Comparison of ENCODE assay signal across 9 cellular contexts in the genomic region with DNA sequence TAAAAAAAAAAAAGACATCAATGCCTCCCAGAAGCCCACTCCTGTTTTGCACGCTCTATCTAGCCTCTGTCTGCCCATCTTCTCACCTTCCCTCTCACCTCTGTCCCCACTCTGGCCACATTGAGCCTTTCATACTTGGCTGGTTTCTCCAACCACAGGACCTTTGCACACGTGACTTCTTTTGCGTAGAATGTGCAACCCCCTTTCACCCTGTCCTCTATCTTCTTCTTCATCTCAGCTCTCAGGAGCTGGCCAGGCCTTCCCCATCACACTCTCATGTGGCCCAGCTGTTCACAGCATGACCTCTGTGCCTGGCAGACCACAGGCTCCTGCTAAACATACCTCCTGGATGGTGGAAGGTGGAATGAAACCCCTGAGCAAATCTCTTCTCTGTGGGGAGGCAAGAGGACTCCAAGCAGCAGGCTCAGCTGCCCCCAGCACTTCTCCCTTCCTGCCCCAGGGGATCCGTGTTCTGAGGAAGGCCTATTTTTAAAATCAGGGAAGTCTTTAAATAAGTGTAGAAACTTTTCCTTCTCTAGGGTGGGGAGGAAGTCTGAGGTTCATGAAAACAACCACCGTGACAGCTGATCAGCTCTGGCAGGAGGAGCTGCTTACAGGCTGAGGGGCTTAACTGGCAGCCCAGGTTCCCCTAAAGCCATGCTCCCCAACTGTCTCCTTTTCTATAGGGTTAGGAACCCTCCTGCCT. TPM values are rescaled to one million over a fixed set of nuclear protein-coding genes. Genes with fewer than 3 reads are reported as not detected.
DNase-seq lines count a peak whose midpoint lies in the region; ATAC-seq and TF ChIP-seq lines count a peak whose summit lies in the region.
"Had no signal": no experiment of that assay in that cellular context is flagged by ENCODE, and none has a peak within 500 bp of the region (broad histone marks: within the 10 kb centered on the region; RNA-seq: fewer than 3 reads in every experiment).

No MANE protein-coding gene starts in this region.

- H3K27ac ChIP-seq in heart left ventricle = peak overlapping the region; percentile 31 to 82 (median 53)
- H3K27ac ChIP-seq: epithelial cell of prostate had no signal

- H3K4me1 ChIP-seq in heart left ventricle = peaks cover 0 to 40% (median 19%) of the 10 kb centered on the region in 12 donors

- peak; percentile 31 for DNase-seq in LHCN-M2 (ENCODE audit: low read depth)
- peak in 3 of 5 donors; percentile 39 to 59 (median 50) for DNase-seq in heart left ventricle
- DNase-seq in ureter (ENCODE audit: low spot score) = no peak
- DNase-seq in HuH-7 (ENCODE audit: low spot score) = no peak
- no peak for DNase-seq in HPDE6-E6E7 (ENCODE audit: extremely low spot score)
- DNase-seq in T-helper 9 cell = no peak

- H3K4me3 ChIP-seq in heart left ventricle = peak overlapping the region in 2 of 12 donors; percentile 5 to 13

- WGBS in heart left ventricle, 4 donors = 59 to 67% (median 64%) methylated on average over 5 of the region's 5 CpGs

- no peaks in the 10 kb centered on the region for H3K27me3 ChIP-seq in heart left ventricle

- intact Hi-C loops in heart left ventricle (cut with DNase I) = no loop called here

- no peak for TF ChIP-seq CTCF in heart left ventricle (IDR thresholded peaks at IDR 0.05)

- no peak for TF ChIP-seq POLR2A in heart left ventricle (IDR thresholded peaks at IDR 0.05)

- H3K36me3 ChIP-seq in heart left ventricle = peaks cover 0 to 26% (median 0%) of the 10 kb centered on the region in 9 donors

- ATAC-seq in GM18502 (IDR thresholded peaks at IDR 0.05; ENCODE audit: poor library complexity, unreplicated experiment) (peak; percentile 79), GM21723 (IDR thresholded peaks at IDR 0.05; ENCODE audit: unreplicated experiment) (peak; percentile 70), heart left ventricle (peak; percentile 49 to 79 (median 60))

- peaks cover 0 to 9% (median 0%) of the 10 kb centered on the region in 12 donors for H3K9me3 ChIP-seq in heart left ventricle

RNA-seq across cellular contexts. Expression of a gene that starts 11.6 kb away (rescaled TPM):
- total RNA-seq in LHCN-M2 (2014; rRNA removed) (4.3 and 4.9 TPM in 2 replicates), heart left ventricle (10 to 100 TPM in 6 of 9 donors, 1 to 10 TPM in 3; 4.1 to 55.3 (median 11.8) TPM), ureter (4.2 TPM)
- polyA plus RNA-seq in LHCN-M2 (2012) = 4.5 TPM
- 10 to 100 TPM in 1 of 2 donors, 1 to 10 TPM in 1; 9.5 to 13.6 TPM for polyA plus RNA-seq in heart left ventricle

Comparison
In these comparisons a context has a peak if more than half of its experiments do, and no peak if none do; other contexts are left out.
1. DNase-seq: peak in LHCN-M2 (single experiment) and heart left ventricle (3 of 5); none in ureter (single experiment), HuH-7 (single experiment), HPDE6-E6E7 (single experiment) and T-helper 9 cell (single experiment).
2. Peak in every context shown above with its lines, with median percentiles within 50 percentile points of each other: ATAC-seq.